Comparison of ENCODE assay signal across 8 cellular contexts in the genomic region with DNA sequence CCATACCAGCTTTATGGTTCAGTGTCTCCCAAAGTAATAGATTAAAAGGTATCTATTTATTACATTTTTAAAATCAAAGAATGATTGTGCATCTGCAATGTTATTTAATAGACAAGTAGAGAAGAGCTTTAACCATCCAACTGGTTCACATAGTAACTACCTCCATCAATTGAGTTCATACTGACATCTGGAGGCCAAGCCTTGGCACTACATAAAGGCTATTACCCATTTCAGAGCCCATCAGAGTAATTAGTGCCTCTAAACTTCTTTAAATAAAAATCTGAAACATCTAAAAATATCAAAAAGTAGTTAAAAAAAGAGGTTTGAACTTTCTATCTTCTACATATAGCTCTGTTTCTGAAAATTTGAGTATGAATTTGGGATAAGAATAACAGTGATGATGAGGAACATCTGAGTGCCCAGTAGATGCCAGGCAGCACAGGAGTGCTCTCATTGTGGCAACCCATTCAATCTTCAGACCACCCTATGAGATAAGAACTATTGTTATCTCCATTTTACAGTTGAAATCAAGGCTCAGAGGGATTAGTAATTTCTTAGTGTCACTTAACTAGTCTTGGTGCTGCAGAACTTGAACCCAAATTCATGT.
DNase-seq lines count a peak whose midpoint lies in the region; ATAC-seq and TF ChIP-seq lines count a peak whose summit lies in the region.

No MANE protein-coding gene starts in this region.

- H3K9ac ChIP-seq in mammary epithelial cell (ENCODE audit: insufficient read depth, low read length), result no peak overlapping the region

- H3K4me3 ChIP-seq in OCI-LY7 (ENCODE audit: low read depth, low read length, poor library complexity, severe bottlenecking), result no peak overlapping the region
- H3K4me3 ChIP-seq in mammary epithelial cell (replicated peaks in 1 of 3; ENCODE audit: insufficient read depth in 1 of 3, low read depth in 2 of 3, low read length in 3 of 3), result no peak overlapping the region
- no peak overlapping the region for H3K4me3 ChIP-seq in tibial artery

- CTCF ChIA-PET in OCI-LY7 (lab: Charles Lee; ENCODE audit: unreplicated experiment) (no interaction called here), mammary epithelial cell (lab: Charles Lee; ENCODE audit: low non-redundant PET) (interaction anchor here (0.5 to 1.1 kb wide), 5 partner anchors 17 to 413 kb away, joined by 3 to 4 read pairs (median 4); no protein-coding TSS in a partner anchor)

- ATAC-seq in left colon (peak; percentile 80), GM21825 (IDR thresholded peaks at IDR 0.05; ENCODE audit: unreplicated experiment) (no peak)

- intact Hi-C loops in OCI-LY7 (cut with micrococcal nuclease; ENCODE audit: unreplicated experiment), result no loop called here
- intact Hi-C loops in mammary epithelial cell (cut with micrococcal nuclease), result loop anchor here (1.0 kb wide), 4 partner anchors 27 to 554 kb away; no protein-coding TSS in a partner anchor
- intact Hi-C loops in left colon (cut with DNase I, micrococcal nuclease), result no loop called here
- intact Hi-C loops in tibial artery (cut with DNase I; ENCODE audit: low total_unique reads), result loop anchor here (2.0 kb wide), 1 partner anchor 553 kb away; no protein-coding TSS in a partner anchor

- H3K27ac ChIP-seq in OCI-LY7 (ENCODE audit: low read depth, low read length, poor library complexity, severe bottlenecking) (no peak overlapping the region), mammary epithelial cell (ENCODE audit: insufficient read depth, low read depth, low read length) (no peak overlapping the region), tibial artery (no peak overlapping the region)

- no peaks in the 10 kb centered on the region for H3K36me3 ChIP-seq in OCI-LY7 (ENCODE audit: insufficient read depth, low read length)
- no peaks in the 10 kb centered on the region for H3K36me3 ChIP-seq in mammary epithelial cell (ENCODE audit: insufficient read depth, low read length)
- no peaks in the 10 kb centered on the region for H3K36me3 ChIP-seq in tibial artery

- DNase-seq in DMS 273 treated with DMSO at 0.1 percent for 48 hours (lab: John Stamatoyannopoulos, UW), result peak; percentile 8
- DNase-seq in GM19240 (ENCODE audit: insufficient read length, low spot score), result peak; percentile 29
- peak; percentile 16 for DNase-seq in HS-5 (ENCODE audit: low read depth)
- peak; percentile 49 for DNase-seq in OCI-LY7 (ENCODE audit: low spot score)
- peak; percentile 31 for DNase-seq in mammary epithelial cell
- peak in 1 of 2 donors; percentile 21 for DNase-seq in left colon
- DNase-seq in tibial artery, result peak in 1 of 2 donors; percentile 31

- H3K9me3 ChIP-seq in OCI-LY7 (ENCODE audit: low read length) (no peaks in the 10 kb centered on the region), mammary epithelial cell (replicated peaks; ENCODE audit: insufficient read depth, low read length) (no peaks in the 10 kb centered on the region), tibial artery (no peaks in the 10 kb centered on the region)

- H4K20me1 ChIP-seq in OCI-LY7 (ENCODE audit: insufficient read depth, low read length) (no peaks in the 10 kb centered on the region), mammary epithelial cell (ENCODE audit: insufficient read depth, low read length) (no peaks in the 10 kb centered on the region)

- in situ Hi-C loops in mammary epithelial cell (cut with MboI; ENCODE audit: low sequenced_read_pairs in 2 of 2), result loop anchor here (10.0 to 25.0 kb wide), 3 partner anchors 543 to 943 kb away; no protein-coding TSS in a partner anchor

- H3K79me2 ChIP-seq in OCI-LY7 (ENCODE audit: insufficient read depth, low read depth, low read length) (no peaks in the 10 kb centered on the region), mammary epithelial cell (ENCODE audit: insufficient read depth, low read length) (no peaks in the 10 kb centered on the region)

- peak; percentile 92 for TF ChIP-seq CTCF in OCI-LY7 (conservative IDR thresholded peaks at IDR 0.05; ENCODE audit: low read length)
- peak; percentile 70 to 84 for TF ChIP-seq CTCF in mammary epithelial cell (conservative IDR thresholded peaks at IDR 0.05 in 1 of 2, IDR thresholded peaks at IDR 0.05 in 1 of 2; ENCODE audit: extremely low read depth in 1 of 2, insufficient read depth in 1 of 2, low read depth in 1 of 2, low read length in 2 of 2)
- peak; percentile 71 to 74 for TF ChIP-seq CTCF in tibial artery (IDR thresholded peaks at IDR 0.05)

- no TSS peak for BruUV-seq in OCI-LY7 (replicated peaks; lab: Mats Ljungman, UMichigan)
- BruUV-seq in mammary epithelial cell (replicated peaks; lab: Mats Ljungman, UMichigan), result no TSS peak

- no peak overlapping the region for H3K4me2 ChIP-seq in OCI-LY7 (ENCODE audit: low read length)
- no peak overlapping the region for H3K4me2 ChIP-seq in mammary epithelial cell (ENCODE audit: insufficient read depth, low read depth, low read length)

- H3K9me2 ChIP-seq in OCI-LY7 (ENCODE audit: insufficient read depth, low read length), result no peaks in the 10 kb centered on the region

- POLR2A ChIA-PET in OCI-LY7 (lab: Charles Lee), result no interaction called here

- H3K4me1 ChIP-seq in OCI-LY7 (ENCODE audit: insufficient read depth, low read length, poor library complexity, severe bottlenecking) (no peaks in the 10 kb centered on the region), mammary epithelial cell (ENCODE audit: insufficient read depth, low read length) (no peaks in the 10 kb centered on the region), tibial artery (no peaks in the 10 kb centered on the region)

- dilution Hi-C loops in mammary epithelial cell (cut with HindIII; ENCODE audit: low sequenced_read_pairs), result no loop called here

- no peak overlapping the region for H2AFZ ChIP-seq in OCI-LY7 (ENCODE audit: low read length)
- no peak overlapping the region for H2AFZ ChIP-seq in mammary epithelial cell (ENCODE audit: low read depth, low read length)

- H3K27me3 ChIP-seq in mammary epithelial cell (ENCODE audit: insufficient read depth, low read length) (no peaks in the 10 kb centered on the region), tibial artery (no peaks in the 10 kb centered on the region)

Comparison
In these comparisons a context has a peak if more than half of its experiments do, and no peak if none do; other contexts are left out.
1. intact Hi-C loops: an anchor here in mammary epithelial cell (1.0 kb wide) and tibial artery (2.0 kb wide); none called in OCI-LY7 and left colon.